1 cellular context compared by ENCODE assay signal in genomic region chr17:40311575-40311974, GRCh38.
TF ChIP-seq lines count a peak whose summit lies in the region.

No MANE protein-coding gene starts in this region.

TF ChIP-seq in HCT116, 20 proteins besides CTCF, POLR2A, EP300 and RAD21 (continued from another document):
- no peak for TF ChIP-seq ZBTB33 (IDR thresholded peaks at IDR 0.05; ENCODE audit: extremely low read depth, insufficient replicate concordance, low read length)
- TF ChIP-seq POLR2AphosphoS5 (IDR thresholded peaks at IDR 0.05; ENCODE audit: low read depth, low read length): peak; percentile 38
- no peak for TF ChIP-seq TCF7L2 (IDR thresholded peaks at IDR 0.05; ENCODE audit: borderline replicate concordance, extremely low read depth, insufficient read depth, insufficient read length)
- no peak for TF ChIP-seq ELF1 (IDR thresholded peaks at IDR 0.05; ENCODE audit: borderline replicate concordance, low read depth)
- no peak for TF ChIP-seq ZNF274 (IDR thresholded peaks at IDR 0.05; ENCODE audit: low read depth, low read length)
- 0 out of 2 replicates have a peak, but pooled peaks have one; percentile 40 for TF ChIP-seq SIN3A (IDR thresholded peaks at IDR 0.05; ENCODE audit: low read depth)
- TF ChIP-seq CEBPB (IDR thresholded peaks at IDR 0.05; ENCODE audit: low read depth): no peak
